In genomic region chr4:47698837-47699236, GRCh38 we compare ENCODE assay signal across 1 cellular context.
TF ChIP-seq lines count a peak whose summit lies in the region.

No MANE protein-coding gene starts in this region.

TF ChIP-seq in HepG2, 621 proteins besides CTCF, POLR2A, EP300 and RAD21 (continued from another document):
- TF ChIP-seq, protein P1, sequence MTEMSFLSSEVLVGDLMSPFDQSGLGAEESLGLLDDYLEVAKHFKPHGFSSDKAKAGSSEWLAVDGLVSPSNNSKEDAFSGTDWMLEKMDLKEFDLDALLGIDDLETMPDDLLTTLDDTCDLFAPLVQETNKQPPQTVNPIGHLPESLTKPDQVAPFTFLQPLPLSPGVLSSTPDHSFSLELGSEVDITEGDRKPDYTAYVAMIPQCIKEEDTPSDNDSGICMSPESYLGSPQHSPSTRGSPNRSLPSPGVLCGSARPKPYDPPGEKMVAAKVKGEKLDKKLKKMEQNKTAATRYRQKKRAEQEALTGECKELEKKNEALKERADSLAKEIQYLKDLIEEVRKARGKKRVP (CRISPR knock-in tag; IDR thresholded peaks at IDR 0.05): peak in 1 of 2 experiments; percentile 89; a peak in 2 of 4 replicates
- TF ChIP-seq RAD51 (IDR thresholded peaks at IDR 0.05; ENCODE audit: borderline replicate concordance) (no peak), NR2C2 (CRISPR knock-in tag; IDR thresholded peaks at IDR 0.05; ENCODE audit: borderline replicate concordance) (peak; percentile 25; the same call in 1 of the 2 replicates), ARID5B (CRISPR knock-in tag; IDR thresholded peaks at IDR 0.05) (peak; percentile 37; the same call in 1 of the 2 replicates), GATAD2A (CRISPR knock-in tag; IDR thresholded peaks at IDR 0.05) (peak; percentile 66), FOSL2 (CRISPR knock-in tag; IDR thresholded peaks at IDR 0.05) (peak; percentile 38; the same call in 1 of the 2 replicates), BCL6 (CRISPR knock-in tag; IDR thresholded peaks at IDR 0.05) (peak; percentile 76), MXI1 (IDR thresholded peaks at IDR 0.05; ENCODE audit: borderline replicate concordance, low read depth, low read length) (no peak), RFXAP (CRISPR knock-in tag; IDR thresholded peaks at IDR 0.05; ENCODE audit: borderline replicate concordance) (no peak), ZNF230 (CRISPR knock-in tag; IDR thresholded peaks at IDR 0.05) (no peak), ZMYM4 (CRISPR knock-in tag; IDR thresholded peaks at IDR 0.05) (0 out of 2 replicates have a peak, but pooled peaks have one; percentile 24), ZSCAN25 (CRISPR knock-in tag; IDR thresholded peaks at IDR 0.05) (no peak), CEBPB (IDR thresholded peaks at IDR 0.05; ENCODE audit: borderline replicate concordance, low read depth, low read length) (peak; percentile 80; the same call in 1 of the 2 replicates), GTF2F1 (IDR thresholded peaks at IDR 0.05; ENCODE audit: low read length) (no peak)
- TF ChIP-seq, protein P2, sequence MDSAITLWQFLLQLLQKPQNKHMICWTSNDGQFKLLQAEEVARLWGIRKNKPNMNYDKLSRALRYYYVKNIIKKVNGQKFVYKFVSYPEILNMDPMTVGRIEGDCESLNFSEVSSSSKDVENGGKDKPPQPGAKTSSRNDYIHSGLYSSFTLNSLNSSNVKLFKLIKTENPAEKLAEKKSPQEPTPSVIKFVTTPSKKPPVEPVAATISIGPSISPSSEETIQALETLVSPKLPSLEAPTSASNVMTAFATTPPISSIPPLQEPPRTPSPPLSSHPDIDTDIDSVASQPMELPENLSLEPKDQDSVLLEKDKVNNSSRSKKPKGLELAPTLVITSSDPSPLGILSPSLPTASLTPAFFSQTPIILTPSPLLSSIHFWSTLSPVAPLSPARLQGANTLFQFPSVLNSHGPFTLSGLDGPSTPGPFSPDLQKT (CRISPR knock-in tag; IDR thresholded peaks at IDR 0.05; ENCODE audit: borderline replicate concordance): no peak
